20 cellular contexts compared by ENCODE assay signal in genomic region chr1:48077860-48078259, GRCh38.
DNase-seq lines count a peak whose midpoint lies in the region; ATAC-seq and TF ChIP-seq lines count a peak whose summit lies in the region.
"Had no signal": no experiment of that assay in that cellular context is flagged by ENCODE, and none has a peak within 500 bp of the region (broad histone marks: within the 10 kb centered on the region; RNA-seq: fewer than 3 reads in every experiment).

No MANE protein-coding gene starts in this region.

- DNase-seq in Caki2 (ENCODE audit: low read depth) (peak; percentile 69), amniotic epithelial cell (ENCODE audit: low read depth) (peak; percentile 60), left colon (peak in 1 of 2 donors; percentile 22), smooth muscle cell (lab: John Stamatoyannopoulos, UW; ENCODE audit: unreplicated experiment) (no peak), amniotic stem cell (lab: John Stamatoyannopoulos, UW) (no peak), gastrocnemius medialis (no peak)
- no peak for DNase-seq in stimulated activated CD4-positive, alpha-beta T cell treated with anti-CD3 and anti-CD28 coated beads, Interleukin-4, amount 100 ng/mL, for 24 hours
- no peak for DNase-seq in activated CD4-positive, CD25-positive, alpha-beta regulatory T cell treated with anti-CD3 and anti-CD28 coated beads, Interleukin-2, amount 50 U/mL, for 72 hours
- DNase-seq: Calu3; CD4-positive, alpha-beta memory T cell; GOT3; Kasumi-1; MG63; NCI-H1092; NCI-H146; NCI-H2081 treated with DMSO at 0.1 percent for 48 hours; NCI-H446 treated with DMSO at 0.1 percent for 48 hours; SHP77 treated with DMSO at 0.1 percent for 48 hours had no signal

- TF ChIP-seq CTCF in smooth muscle cell (IDR thresholded peaks at IDR 0.05; ENCODE audit: borderline replicate concordance, insufficient read depth, poor library complexity, severe bottlenecking) (no peak), gastrocnemius medialis (IDR thresholded peaks at IDR 0.05 in 4 of 5, conservative IDR thresholded peaks at IDR 0.05 in 1 of 5) (no peak)

- no peaks in the 10 kb centered on the region for H4K20me1 ChIP-seq in smooth muscle cell (ENCODE audit: low read depth)
- H4K20me1 ChIP-seq: BLaER1 had no signal

- TF ChIP-seq POLR2A in gastrocnemius medialis (IDR thresholded peaks at IDR 0.05) = no peak

- H3K27me3 ChIP-seq in smooth muscle cell (ENCODE audit: low read depth) = no peaks in the 10 kb centered on the region
- peaks cover 0 to 5% (median 0%) of the 10 kb centered on the region in 3 donors for H3K27me3 ChIP-seq in gastrocnemius medialis
- H3K27me3 ChIP-seq: BLaER1, MG63 had no signal

- ATAC-seq in left colon = peak; percentile 68
- no peak for ATAC-seq in gastrocnemius medialis
- ATAC-seq: HCT116 had no signal

- no peak overlapping the region for H2AFZ ChIP-seq in smooth muscle cell (ENCODE audit: low read depth)

- peaks cover 5% of the 10 kb centered on the region for H3K4me1 ChIP-seq in smooth muscle cell (ENCODE audit: low read depth)
- no peaks in the 10 kb centered on the region for H3K4me1 ChIP-seq in gastrocnemius medialis
- H3K4me1 ChIP-seq: BLaER1 had no signal

- H3K9me3 ChIP-seq in smooth muscle cell (replicated peaks; ENCODE audit: low read depth) (no peaks in the 10 kb centered on the region), gastrocnemius medialis (no peaks in the 10 kb centered on the region)
- H3K9me3 ChIP-seq: BLaER1, MG63 had no signal

- H3K79me2 ChIP-seq in smooth muscle cell (ENCODE audit: low read depth) = no peaks in the 10 kb centered on the region

- in situ Hi-C loops in Caki2 (cut with HindIII; ENCODE audit: low pct_unique_long_range_greater_than_20kb, low sequenced_read_pairs) = no loop called here
- in situ Hi-C loops in gastrocnemius medialis (cut with MboI; ENCODE audit: low sequenced_read_pairs in 4 of 4) = no loop called here

- 14% methylated on average over 5 of the region's 5 CpGs for WGBS in smooth muscle cell (ENCODE audit: low lambda C conversion rate)

- no peak overlapping the region for H3K9ac ChIP-seq in smooth muscle cell (ENCODE audit: low read depth)
- H3K9ac ChIP-seq: BLaER1 had no signal

- H3F3A ChIP-seq in smooth muscle cell (ENCODE audit: low read depth) = peaks cover 6% of the 10 kb centered on the region

- peak overlapping the region; percentile 31 for H3K4me2 ChIP-seq in smooth muscle cell
- H3K4me2 ChIP-seq: BLaER1 had no signal

- no peaks in the 10 kb centered on the region for H3K36me3 ChIP-seq in smooth muscle cell (ENCODE audit: low read depth)
- H3K36me3 ChIP-seq in gastrocnemius medialis = no peaks in the 10 kb centered on the region
- H3K36me3 ChIP-seq: BLaER1, MG63 had no signal

- peak overlapping the region; percentile 64 for H3K27ac ChIP-seq in smooth muscle cell (ENCODE audit: low read depth)
- no peak overlapping the region for H3K27ac ChIP-seq in gastrocnemius medialis
- H3K27ac ChIP-seq: BLaER1 had no signal

- no peak overlapping the region for H3K4me3 ChIP-seq in smooth muscle cell
- H3K4me3 ChIP-seq in gastrocnemius medialis = no peak overlapping the region
- H3K4me3 ChIP-seq: BLaER1, MG63 had no signal

- intact Hi-C loops in left colon (cut with DNase I, micrococcal nuclease) (no loop called here), gastrocnemius medialis (cut with DNase I; ENCODE audit: low total_unique reads) (no loop called here)

Comparison
In these comparisons a context has a peak if more than half of its experiments do, and no peak if none do; other contexts are left out.
1. DNase-seq: peak in Caki2 (single experiment) and amniotic epithelial cell (single experiment); none in smooth muscle cell (single experiment), amniotic stem cell (single experiment), stimulated activated CD4-positive, alpha-beta T cell treated with anti-CD3 and anti-CD28 coated beads, Interleukin-4, amount 100 ng/mL, for 24 hours (single experiment), activated CD4-positive, CD25-positive, alpha-beta regulatory T cell treated with anti-CD3 and anti-CD28 coated beads, Interleukin-2, amount 50 U/mL, for 72 hours (single experiment) and gastrocnemius medialis (0 of 2).